ENCODE assay signal across 1 cellular context in genomic region chr1:32221980-32222751, GRCh38.
TF ChIP-seq lines count a peak whose summit lies in the region.

Gene EIF3I (plus strand): TSS chr1:32222407. CDS start chr1:32222442, 35 bp downstream.
Gene TMEM234 (minus strand): TSS chr1:32222353. CDS start chr1:32222322, 31 bp downstream.

TF ChIP-seq in HepG2, 621 proteins besides CTCF, POLR2A, EP300 and RAD21 (continued from another document and continues in another):
- no peak for TF ChIP-seq AKNA (CRISPR knock-in tag; IDR thresholded peaks at IDR 0.05; ENCODE audit: borderline replicate concordance)
- 0 out of 2 replicates have a peak, but pooled peaks have one; percentile 28 for TF ChIP-seq MAZ (IDR thresholded peaks at IDR 0.05; ENCODE audit: borderline replicate concordance, low read depth, low read length)
- peak; percentile 25; the same call in 1 of the 2 replicates for TF ChIP-seq MAZ (CRISPR knock-in tag; IDR thresholded peaks at IDR 0.05; ENCODE audit: low read depth)
- TF ChIP-seq GPBP1L1 (CRISPR knock-in tag; IDR thresholded peaks at IDR 0.05): no peak
- TF ChIP-seq SMARCC2 (IDR thresholded peaks at IDR 0.05): no peak
- TF ChIP-seq MIER3 (CRISPR knock-in tag; IDR thresholded peaks at IDR 0.05; ENCODE audit: borderline replicate concordance): no peak
- TF ChIP-seq KMT2B (CRISPR knock-in tag; IDR thresholded peaks at IDR 0.05): peak; percentile 73; the same call in 1 of the 2 replicates
- TF ChIP-seq SKIL (CRISPR knock-in tag; IDR thresholded peaks at IDR 0.05; ENCODE audit: borderline replicate concordance): no peak
- peak; percentile 36 for TF ChIP-seq MXD4 (CRISPR knock-in tag; IDR thresholded peaks at IDR 0.05)
- peak; percentile 63; the same call in 1 of the 2 replicates for TF ChIP-seq ZNF619 (CRISPR knock-in tag; IDR thresholded peaks at IDR 0.05)
- no peak for TF ChIP-seq TCF7 (IDR thresholded peaks at IDR 0.05; ENCODE audit: low read depth)
- TF ChIP-seq ZBTB20 (CRISPR knock-in tag; IDR thresholded peaks at IDR 0.05; ENCODE audit: borderline replicate concordance, low read depth): no peak; the same call in 1 of the 2 replicates
- TF ChIP-seq GABPA (IDR thresholded peaks at IDR 0.05; ENCODE audit: low read depth, low read length): peak; percentile 90
- peak; percentile 98 for TF ChIP-seq GABPA (CRISPR knock-in tag; IDR thresholded peaks at IDR 0.05; ENCODE audit: low read depth)
- TF ChIP-seq TAF15 (IDR thresholded peaks at IDR 0.05; ENCODE audit: low read depth, low read length, poor library complexity, severe bottlenecking): peak; percentile 34
- TF ChIP-seq ZNF101 (CRISPR knock-in tag; IDR thresholded peaks at IDR 0.05; ENCODE audit: borderline replicate concordance, low read depth): no peak
- TF ChIP-seq CBFB (CRISPR knock-in tag; IDR thresholded peaks at IDR 0.05): 0 out of 2 replicates have a peak, but pooled peaks have one; percentile 16
- no peak for TF ChIP-seq RCOR2 (CRISPR knock-in tag; IDR thresholded peaks at IDR 0.05)
- peak; percentile 34; the same call in 1 of the 2 replicates for TF ChIP-seq ZBTB38 (CRISPR knock-in tag; IDR thresholded peaks at IDR 0.05)
- no peak for TF ChIP-seq TERF1 (CRISPR knock-in tag; IDR thresholded peaks at IDR 0.05)
- peak; percentile 99 for TF ChIP-seq ZFX (CRISPR knock-in tag; IDR thresholded peaks at IDR 0.05; ENCODE audit: low read depth)
- 0 out of 2 replicates have a peak, but pooled peaks have one; percentile 32 for TF ChIP-seq PAX8 (CRISPR knock-in tag; IDR thresholded peaks at IDR 0.05; ENCODE audit: borderline replicate concordance)
- no peak for TF ChIP-seq ZNF160 (CRISPR knock-in tag; IDR thresholded peaks at IDR 0.05)
- TF ChIP-seq SSRP1 (CRISPR knock-in tag; IDR thresholded peaks at IDR 0.05): no peak
- TF ChIP-seq MXD3 (CRISPR knock-in tag; IDR thresholded peaks at IDR 0.05): no peak
- no peak for TF ChIP-seq CBX2 (IDR thresholded peaks at IDR 0.05; ENCODE audit: low read depth, low read length)
- no peak for TF ChIP-seq CBX2 (CRISPR knock-in tag; IDR thresholded peaks at IDR 0.05; ENCODE audit: low read depth)
- peak; percentile 91 for TF ChIP-seq PHF8 (CRISPR knock-in tag; IDR thresholded peaks at IDR 0.05)
- no peak for TF ChIP-seq ZNF207 (IDR thresholded peaks at IDR 0.05; ENCODE audit: borderline replicate concordance)
- TF ChIP-seq ZSCAN9 (CRISPR knock-in tag; IDR thresholded peaks at IDR 0.05; ENCODE audit: borderline replicate concordance): no peak
- TF ChIP-seq ZNF124 (CRISPR knock-in tag; IDR thresholded peaks at IDR 0.05): no peak; the same call in 1 of the 2 replicates
- TF ChIP-seq GABPB1 (CRISPR knock-in tag; IDR thresholded peaks at IDR 0.05): peak; percentile 96
- TF ChIP-seq ZNF574 (CRISPR knock-in tag; IDR thresholded peaks at IDR 0.05): peak; percentile 81
- TF ChIP-seq SETDB1 (CRISPR knock-in tag; IDR thresholded peaks at IDR 0.05; ENCODE audit: borderline replicate concordance): no peak
- peak; percentile 55; the same call in 1 of the 2 replicates for TF ChIP-seq TAF1 (CRISPR knock-in tag; IDR thresholded peaks at IDR 0.05)
- TF ChIP-seq ZNF549 (CRISPR knock-in tag; IDR thresholded peaks at IDR 0.05): no peak
- TF ChIP-seq ATF4 (CRISPR knock-in tag; IDR thresholded peaks at IDR 0.05): peak in 1 of 2 experiments; percentile 36; a peak in 2 of 4 replicates
- no peak for TF ChIP-seq HMG20A (CRISPR knock-in tag; IDR thresholded peaks at IDR 0.05; ENCODE audit: borderline replicate concordance)
- TF ChIP-seq ZNF816 (CRISPR knock-in tag; IDR thresholded peaks at IDR 0.05; ENCODE audit: borderline replicate concordance): peak; percentile 75; the same call in 1 of the 2 replicates
- TF ChIP-seq IRF2 (CRISPR knock-in tag; IDR thresholded peaks at IDR 0.05): peak; percentile 48; the same call in 1 of the 2 replicates
- TF ChIP-seq ZFY (CRISPR knock-in tag; IDR thresholded peaks at IDR 0.05): peak; percentile 97
- no peak for TF ChIP-seq FOXC1 (CRISPR knock-in tag; IDR thresholded peaks at IDR 0.05; ENCODE audit: borderline replicate concordance)
- TF ChIP-seq ZNF331 (CRISPR knock-in tag; IDR thresholded peaks at IDR 0.05): no peak
- TF ChIP-seq FOSL1 (CRISPR knock-in tag; IDR thresholded peaks at IDR 0.05; ENCODE audit: borderline replicate concordance): no peak
- TF ChIP-seq SOX6 (IDR thresholded peaks at IDR 0.05): no peak
- no peak; the same call in 1 of the 2 replicates for TF ChIP-seq SOX6 (CRISPR knock-in tag; IDR thresholded peaks at IDR 0.05)
- TF ChIP-seq ZMYM2 (CRISPR knock-in tag; IDR thresholded peaks at IDR 0.05): no peak
- peak; percentile 93 for TF ChIP-seq GATAD1 (CRISPR knock-in tag; IDR thresholded peaks at IDR 0.05)
- TF ChIP-seq CEBPB (IDR thresholded peaks at IDR 0.05; ENCODE audit: borderline replicate concordance, low read depth, low read length): no peak
- no peak for TF ChIP-seq KDM6A (CRISPR knock-in tag; IDR thresholded peaks at IDR 0.05; ENCODE audit: low read depth)
- no peak for TF ChIP-seq ZFAT (CRISPR knock-in tag; conservative IDR thresholded peaks at IDR 0.05)
- TF ChIP-seq ZBTB7B (CRISPR knock-in tag; IDR thresholded peaks at IDR 0.05): no peak
- no peak for TF ChIP-seq SNAPC5 (CRISPR knock-in tag; IDR thresholded peaks at IDR 0.05; ENCODE audit: borderline replicate concordance)
- TF ChIP-seq MTA3 (CRISPR knock-in tag; IDR thresholded peaks at IDR 0.05): no peak
- no peak for TF ChIP-seq MYNN (CRISPR knock-in tag; IDR thresholded peaks at IDR 0.05; ENCODE audit: low read depth)
- TF ChIP-seq ZNF576 (CRISPR knock-in tag; IDR thresholded peaks at IDR 0.05): no peak
- TF ChIP-seq SALL1 (CRISPR knock-in tag; IDR thresholded peaks at IDR 0.05): peak; percentile 64
